Comparison of ENCODE assay signal across 11 cellular contexts in the genomic region with DNA sequence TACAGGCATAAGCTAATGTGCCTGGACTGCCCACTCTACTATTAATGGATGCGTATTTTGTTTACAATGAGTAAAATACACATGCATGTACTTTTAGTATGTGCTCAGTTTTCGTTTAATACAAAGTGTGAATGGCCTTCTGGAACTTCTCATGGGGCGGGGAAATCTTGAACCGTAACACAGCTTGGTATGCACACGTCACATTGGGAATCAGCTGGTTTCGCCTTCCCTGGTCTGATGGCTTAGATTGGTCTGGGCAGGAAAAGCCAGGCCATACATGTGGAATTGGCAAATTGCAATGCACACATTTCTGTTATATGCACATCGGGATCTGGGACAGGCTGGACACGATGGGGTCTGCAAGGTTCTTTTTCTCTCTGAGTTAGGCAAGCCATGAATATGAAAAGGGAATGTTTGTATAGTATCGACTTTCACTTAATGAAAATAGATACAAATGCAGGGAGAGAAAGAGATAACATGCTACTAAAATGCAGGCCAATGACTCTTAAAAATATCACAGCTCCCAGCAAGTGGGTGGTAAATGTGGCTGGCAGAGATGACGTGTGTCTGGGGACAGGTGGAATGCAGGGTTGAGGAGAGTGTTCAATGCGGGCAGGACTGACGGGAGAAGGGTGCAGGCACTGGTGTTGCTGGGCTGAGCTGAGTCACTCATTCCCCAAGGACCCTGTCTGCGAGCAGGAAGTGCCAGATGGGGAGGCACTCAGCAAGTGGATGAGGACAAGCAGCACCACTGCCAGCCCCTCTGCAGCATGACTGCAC.
DNase-seq lines count a peak whose midpoint lies in the region; ATAC-seq and TF ChIP-seq lines count a peak whose summit lies in the region.
"Had no signal": no experiment of that assay in that cellular context is flagged by ENCODE, and none has a peak within 500 bp of the region (broad histone marks: within the 10 kb centered on the region; RNA-seq: fewer than 3 reads in every experiment).

No MANE protein-coding gene starts in this region.

- no peaks in the 10 kb centered on the region for H3K9me3 ChIP-seq in duodenal mucosa (ENCODE audit: control insufficient read depth in 1 of 2, low read length in 2 of 2)

- H3K4me1 ChIP-seq in duodenal mucosa (ENCODE audit: control insufficient read depth in 1 of 2, insufficient read depth in 2 of 2, low read length in 2 of 2) = peaks cover 70 to 85% of the 10 kb centered on the region in 2 donors

- POLR2A ChIA-PET in activated CD8-positive, alpha-beta T cell treated with anti-CD3 and anti-CD28 coated beads for 36 hours (lab: Charles Lee) = no interaction called here

- H3K4me1 Mint-ChIP-seq in activated CD8-positive, alpha-beta T cell treated with anti-CD3 and anti-CD28 coated beads for 36 hours (ENCODE audit: low read depth) = no peaks in the 10 kb centered on the region

- no peak overlapping the region for H3K27ac Mint-ChIP-seq in activated CD8-positive, alpha-beta T cell treated with anti-CD3 and anti-CD28 coated beads for 36 hours
- H3K27ac Mint-ChIP-seq: activated naive CD8-positive, alpha-beta T cell; naive B cell had no signal

- no peaks in the 10 kb centered on the region for H3K36me3 Mint-ChIP-seq in activated CD8-positive, alpha-beta T cell treated with anti-CD3 and anti-CD28 coated beads for 36 hours (ENCODE audit: low read depth)
- H3K36me3 Mint-ChIP-seq: activated naive CD8-positive, alpha-beta T cell; naive B cell had no signal

- DNase-seq in GF-D8 (lab: John Stamatoyannopoulos, UW) (peak; percentile 17), NCI-H2107 treated with DMSO at 0.1 percent for 48 hours (lab: John Stamatoyannopoulos, UW; ENCODE audit: unreplicated experiment) (peak; percentile 91), occipital lobe (lab: John Stamatoyannopoulos, UW) (peak; percentile 4), NCI-H2081 treated with DMSO at 0.1 percent for 48 hours (lab: John Stamatoyannopoulos, UW) (no peak), mucosa of gallbladder (ENCODE audit: low spot score) (no peak)
- no peak for DNase-seq in activated CD8-positive, alpha-beta T cell treated with anti-CD3 and anti-CD28 coated beads for 36 hours
- DNase-seq: naive B cell; stimulated activated CD4-positive, alpha-beta T cell treated with anti-CD3 and anti-CD28 coated beads, Interleukin-2, amount 100 ng/mL, for 48 hours had no signal

- intact Hi-C loops in activated CD8-positive, alpha-beta T cell treated with anti-CD3 and anti-CD28 coated beads for 36 hours (cut with micrococcal nuclease) = no loop called here

- no peaks in the 10 kb centered on the region for H3K27me3 ChIP-seq in duodenal mucosa (ENCODE audit: control insufficient read depth in 1 of 2, insufficient read depth in 2 of 2, low read length in 2 of 2)

- no peak overlapping the region for H3K9ac ChIP-seq in duodenal mucosa (ENCODE audit: low read depth in 1 of 2, low read length in 2 of 2)

- TF ChIP-seq CTCF in activated CD8-positive, alpha-beta T cell treated with anti-CD3 and anti-CD28 coated beads for 36 hours (IDR thresholded peaks at IDR 0.05) = no peak

- peak overlapping the region; percentile 22 for H3K27ac ChIP-seq in duodenal mucosa (ENCODE audit: low read depth, low read length)

- no peak overlapping the region for H3K4me3 ChIP-seq in duodenal mucosa (ENCODE audit: low read depth in 1 of 2, low read length in 2 of 2)

- H3K4me3 Mint-ChIP-seq in activated CD8-positive, alpha-beta T cell treated with anti-CD3 and anti-CD28 coated beads for 36 hours = no peak overlapping the region
- H3K4me3 Mint-ChIP-seq: activated naive CD8-positive, alpha-beta T cell; naive B cell had no signal

- no peak for ATAC-seq in GM21737 (IDR thresholded peaks at IDR 0.05; ENCODE audit: unreplicated experiment)
- no peak for ATAC-seq in activated CD8-positive, alpha-beta T cell treated with anti-CD3 and anti-CD28 coated beads for 36 hours

- H3K36me3 ChIP-seq in duodenal mucosa (ENCODE audit: control insufficient read depth in 1 of 2, insufficient read depth in 2 of 2, low read length in 2 of 2) = no peaks in the 10 kb centered on the region

- CTCF ChIA-PET in activated CD8-positive, alpha-beta T cell treated with anti-CD3 and anti-CD28 coated beads for 36 hours (lab: Charles Lee) = no interaction called here

- no peaks in the 10 kb centered on the region for H3K9me3 Mint-ChIP-seq in activated CD8-positive, alpha-beta T cell treated with anti-CD3 and anti-CD28 coated beads for 36 hours
- H3K9me3 Mint-ChIP-seq: naive B cell had no signal

- no peaks in the 10 kb centered on the region for H3K27me3 Mint-ChIP-seq in activated CD8-positive, alpha-beta T cell treated with anti-CD3 and anti-CD28 coated beads for 36 hours
- H3K27me3 Mint-ChIP-seq: activated naive CD8-positive, alpha-beta T cell had no signal

Comparison
In these comparisons a context has a peak if more than half of its experiments do, and no peak if none do; other contexts are left out.
1. DNase-seq: peak in GF-D8 (single experiment), NCI-H2107 treated with DMSO at 0.1 percent for 48 hours (single experiment) and occipital lobe (single experiment); none in NCI-H2081 treated with DMSO at 0.1 percent for 48 hours (single experiment), mucosa of gallbladder (single experiment) and activated CD8-positive, alpha-beta T cell treated with anti-CD3 and anti-CD28 coated beads for 36 hours (single experiment).